9 cellular contexts compared by ENCODE assay signal in the genomic region with DNA sequence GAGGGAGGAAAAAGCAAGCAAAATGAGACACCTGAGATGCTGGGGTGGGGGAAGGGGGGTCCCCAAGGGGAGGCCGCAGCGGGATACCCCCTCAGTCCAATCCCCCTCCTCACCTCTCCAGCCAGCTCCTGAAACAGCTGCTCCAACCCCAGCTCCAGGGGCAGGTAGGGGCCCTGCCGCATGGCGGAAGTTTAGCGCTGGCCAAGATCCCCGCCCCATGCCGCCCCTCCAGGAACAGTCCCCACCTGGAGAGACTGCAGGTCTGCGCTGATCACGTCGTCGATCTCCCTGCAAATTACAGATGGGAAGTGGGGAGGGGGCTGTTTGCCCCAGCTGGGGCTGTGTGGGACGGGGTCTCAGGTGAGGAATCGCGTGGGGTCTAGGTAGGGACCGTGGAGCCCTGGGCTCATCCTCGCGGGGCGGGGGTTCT. TPM values are rescaled to one million over a fixed set of nuclear protein-coding genes. Genes with fewer than 3 reads are reported as not detected.
DNase-seq lines count a peak whose midpoint lies in the region; ATAC-seq and TF ChIP-seq lines count a peak whose summit lies in the region.
"Had no signal": no experiment of that assay in that cellular context is flagged by ENCODE, and none has a peak within 500 bp of the region (broad histone marks: within the 10 kb centered on the region; RNA-seq: fewer than 3 reads in every experiment).

No MANE protein-coding gene starts in this region.

- H3K4me2 ChIP-seq in OCI-LY1 (ENCODE audit: low read length) (peak overlapping the region; percentile 88), mammary epithelial cell (ENCODE audit: insufficient read depth, low read depth, low read length) (peak overlapping the region; percentile 61)

- H3K4me1 Mint-ChIP-seq in mesothelial cell of epicardium = peaks cover 4% of the 10 kb centered on the region

- POLR2A ChIA-PET in GM10248 (lab: Yijun Ruan, JAX) = no interaction called here

- H2AFZ ChIP-seq in OCI-LY1 (ENCODE audit: low read length) (no peak overlapping the region), mammary epithelial cell (ENCODE audit: low read depth, low read length) (no peak overlapping the region)

- H3K36me3 Mint-ChIP-seq in mesothelial cell of epicardium = peaks cover 15% of the 10 kb centered on the region

- H3K79me2 ChIP-seq in OCI-LY1 (ENCODE audit: insufficient read depth, low read length) (no peaks in the 10 kb centered on the region), mammary epithelial cell (ENCODE audit: insufficient read depth, low read length) (no peaks in the 10 kb centered on the region)

- H3K27me3 Mint-ChIP-seq in mesothelial cell of epicardium (ENCODE audit: low read depth) = peaks cover 11% of the 10 kb centered on the region

- DNase-seq in GM10248 (ENCODE audit: extremely low spot score) (peak; percentile 63), mammary epithelial cell (peak; percentile 47), mesothelial cell of epicardium (ENCODE audit: low spot score in 2 of 2, unreplicated experiment in 2 of 2) (peak in 1 of 2 experiments; percentile 65), superior temporal gyrus (ENCODE audit: extremely low spot score) (no peak), brain microvascular endothelial cell (no peak)

- H3K9me3 Mint-ChIP-seq in mesothelial cell of epicardium = no peaks in the 10 kb centered on the region

- dilution Hi-C loops in mammary epithelial cell (cut with HindIII; ENCODE audit: low sequenced_read_pairs) = no loop called here

- peak overlapping the region; percentile 68 for H3K27ac ChIP-seq in OCI-LY1 (ENCODE audit: low read depth, low read length, poor library complexity, severe bottlenecking)
- H3K27ac ChIP-seq in mammary epithelial cell (ENCODE audit: insufficient read depth, low read depth, low read length) = no peak overlapping the region
- H3K27ac ChIP-seq in brain microvascular endothelial cell = no peak overlapping the region

- H4K20me1 ChIP-seq in OCI-LY1 (ENCODE audit: insufficient read depth, low read length) (no peaks in the 10 kb centered on the region), mammary epithelial cell (ENCODE audit: insufficient read depth, low read length) (no peaks in the 10 kb centered on the region)

- WGBS in mammary epithelial cell (ENCODE audit: low coverage, missing lambda C conversion rate) = no CpG with 5 or more reads among the region's 18 CpGs

- BruUV-seq in mammary epithelial cell (replicated peaks; lab: Mats Ljungman, UMichigan) = no TSS peak

- no peaks in the 10 kb centered on the region for H3F3A ChIP-seq in OCI-LY1 (ENCODE audit: insufficient read depth, low read length)

- in situ Hi-C loops in mammary epithelial cell (cut with MboI; ENCODE audit: low sequenced_read_pairs in 2 of 2) = loop anchor here in 1 of 2 donors (25.0 kb wide), 1 partner anchor 102 kb away; a partner anchor contains a TSS
- in situ Hi-C loops in brain microvascular endothelial cell (cut with HindIII; ENCODE audit: low pct_ligation_motif_present, low sequenced_read_pairs) = no loop called here

- CTCF ChIA-PET in GM10248 (lab: Yijun Ruan, JAX) (interaction anchor here (0.9 to 3.3 kb wide), 4 partner anchors 10 to 217 kb away, joined by 3 to 17 read pairs (median 4); a partner anchor contains a TSS), mammary epithelial cell (lab: Charles Lee; ENCODE audit: low non-redundant PET) (no interaction called here)

- no peaks in the 10 kb centered on the region for H3K9me2 ChIP-seq in OCI-LY1 (ENCODE audit: low read depth, low read length)

- no peak for ATAC-seq in HG02938 (IDR thresholded peaks at IDR 0.05; ENCODE audit: unreplicated experiment)
- no peak for ATAC-seq in GM18498 (IDR thresholded peaks at IDR 0.05; ENCODE audit: unreplicated experiment)

- H3K36me3 ChIP-seq in OCI-LY1 (ENCODE audit: insufficient read depth, low read length) (peaks cover 17% of the 10 kb centered on the region), mammary epithelial cell (ENCODE audit: insufficient read depth, low read length) (peaks cover 14% of the 10 kb centered on the region), brain microvascular endothelial cell (replicated peaks) (peaks cover 24% of the 10 kb centered on the region)

- no peak for TF ChIP-seq CTCF in GM10248 (IDR thresholded peaks at IDR 0.05; ENCODE audit: control extremely low read depth, extremely low read depth, low read depth, missing control alignments)
- TF ChIP-seq CTCF in OCI-LY1 (IDR thresholded peaks at IDR 0.05; ENCODE audit: low read length) = no peak
- TF ChIP-seq CTCF in mammary epithelial cell (conservative IDR thresholded peaks at IDR 0.05 in 1 of 2, IDR thresholded peaks at IDR 0.05 in 1 of 2; ENCODE audit: extremely low read depth in 1 of 2, insufficient read depth in 1 of 2, low read depth in 1 of 2, low read length in 2 of 2) = no peak
- no peak for TF ChIP-seq CTCF in mesothelial cell of epicardium (IDR thresholded peaks at IDR 0.05; ENCODE audit: unreplicated experiment)
- no peak for TF ChIP-seq CTCF in brain microvascular endothelial cell (IDR thresholded peaks at IDR 0.05; ENCODE audit: low read depth, low read length, missing control alignments)

- H3K4me1 ChIP-seq in OCI-LY1 (ENCODE audit: insufficient read depth, low read length, severe bottlenecking) (peaks cover 26% of the 10 kb centered on the region), mammary epithelial cell (ENCODE audit: insufficient read depth, low read length) (peaks cover 33% of the 10 kb centered on the region)

- H3K4me3 ChIP-seq in OCI-LY1 (ENCODE audit: low read depth, low read length, poor library complexity, severe bottlenecking) (peak overlapping the region; percentile 63), mammary epithelial cell (replicated peaks in 1 of 3; ENCODE audit: insufficient read depth in 1 of 3, low read depth in 2 of 3, low read length in 3 of 3) (peak overlapping the region in 1 of 3 experiments; percentile 13), brain microvascular endothelial cell (ENCODE audit: low read depth, low read length) (no peak overlapping the region)

- H3K9ac ChIP-seq in OCI-LY1 (ENCODE audit: low read length) (peak overlapping the region; percentile 65), mammary epithelial cell (ENCODE audit: insufficient read depth, low read length) (no peak overlapping the region)

- no peaks in the 10 kb centered on the region for H3K9me3 ChIP-seq in OCI-LY1 (ENCODE audit: low read length)
- no peaks in the 10 kb centered on the region for H3K9me3 ChIP-seq in mammary epithelial cell (replicated peaks; ENCODE audit: insufficient read depth, low read length)

- intact Hi-C loops in mammary epithelial cell (cut with micrococcal nuclease) = loop anchor here (2.0 to 5.0 kb wide), 2 partner anchors 42 to 196 kb away; a partner anchor contains a TSS

- no peaks in the 10 kb centered on the region for H3K27me3 ChIP-seq in OCI-LY1 (ENCODE audit: insufficient read depth, low read length)
- no peaks in the 10 kb centered on the region for H3K27me3 ChIP-seq in mammary epithelial cell (ENCODE audit: insufficient read depth, low read length)
- H3K27me3 ChIP-seq in brain microvascular endothelial cell (replicated peaks) = no peaks in the 10 kb centered on the region

- peak overlapping the region; percentile 63 for H3K4me3 Mint-ChIP-seq in mesothelial cell of epicardium

- H3K27ac Mint-ChIP-seq in mesothelial cell of epicardium = peak overlapping the region; percentile 87

RNA-seq across cellular contexts. Expression of a gene that starts 9.0 kb away (rescaled TPM):
- total RNA-seq in mammary epithelial cell = 1 to 10 TPM in 1 of 2 donors, under 1 TPM in 1; 0.49 to 1.0 TPM
- polyA plus RNA-seq in mammary epithelial cell = 4.6 TPM
- not detected for polyA minus RNA-seq in mammary epithelial cell
- total RNA-seq in mesothelial cell of epicardium = 6.1 to 6.8 TPM (median 6.7 TPM) in 3 replicates

RNA-seq across cellular contexts. Expression of a gene that starts 38.0 kb away (rescaled TPM):
- total RNA-seq in mammary epithelial cell (1 to 10 TPM in 1 of 2 donors, not detected in 1; 6.3 TPM), mesothelial cell of epicardium (not detected in 3 replicates)
- polyA plus RNA-seq in mammary epithelial cell = 50.4 TPM
- 16.3 TPM for polyA minus RNA-seq in mammary epithelial cell
- total RNA-seq: fibroblast of lung had no signal
- polyA plus RNA-seq: fibroblast of lung had no signal

RNA-seq across cellular contexts. Expression of a gene that starts 53.7 kb away (rescaled TPM):
- total RNA-seq in mammary epithelial cell (100 to 1,000 TPM in 1 of 2 donors, under 1 TPM in 1; 0.73 to 210 TPM), mesothelial cell of epicardium (1.2 TPM in 1 of 3 replicates, not detected in the others)
- polyA plus RNA-seq in mammary epithelial cell = 688 TPM
- 2.2 TPM for polyA minus RNA-seq in mammary epithelial cell
- total RNA-seq: fibroblast of lung had no signal

Comparison
In these comparisons a context has a peak if more than half of its experiments do, and no peak if none do; other contexts are left out.
1. DNase-seq: peak in GM10248 (single experiment) and mammary epithelial cell (single experiment); none in superior temporal gyrus (single experiment) and brain microvascular endothelial cell (single experiment).